29 cellular contexts compared by ENCODE assay signal in the genomic region with DNA sequence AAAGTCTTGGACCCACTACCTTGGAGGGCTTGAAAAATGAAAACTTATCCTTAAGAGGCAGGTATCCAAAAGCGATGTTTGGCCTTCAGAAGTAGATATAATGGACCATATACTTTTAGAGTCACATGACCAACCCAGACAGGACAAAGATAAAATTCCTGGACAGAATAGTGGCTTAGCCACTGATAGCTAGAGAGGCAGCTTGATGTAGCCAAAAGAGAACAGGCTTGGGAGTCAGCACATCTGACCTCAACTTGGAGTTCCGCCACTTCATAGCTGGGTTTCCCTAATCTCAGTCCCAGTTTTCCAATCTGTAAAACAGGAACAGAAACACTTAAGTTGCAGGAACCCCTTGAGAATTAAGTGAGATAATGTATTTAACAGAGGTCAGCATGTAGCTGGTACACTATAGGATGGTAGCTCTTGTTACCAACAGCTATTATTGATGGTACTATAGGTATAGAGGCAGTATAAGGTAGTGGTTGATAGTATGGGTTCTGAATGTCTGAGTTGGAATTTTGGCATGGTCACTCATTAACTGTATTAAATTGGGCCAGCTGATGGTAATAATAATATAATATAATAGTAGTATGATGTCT.
"Had no signal": no experiment of that assay in that cellular context is flagged by ENCODE, and none has a peak within 500 bp of the region (broad histone marks: within the 10 kb centered on the region; RNA-seq: fewer than 3 reads in every experiment).

No MANE protein-coding gene starts in this region.

- H3K9me3 Mint-ChIP-seq: activated B cell treated with CpG ODN at 0.5 μM for 24 hours; activated CD4-positive, alpha-beta memory T cell treated with anti-CD3 and anti-CD28 coated beads for 36 hours; activated CD4-positive, alpha-beta T cell treated with anti-CD3 and anti-CD28 coated beads, Interleukin-2, amount 10 ng/mL, durations not matched to agents 7 days and 5 days; activated naive CD4-positive, alpha-beta T cell treated with anti-CD3 and anti-CD28 coated beads for 36 hours; activated T-helper 17 cell treated with anti-CD3 and anti-CD28 coated beads, Interleukin-2, amount 50 U/mL, for 72 hours; T-helper 1 cell treated with Interleukin-12 subunit alpha and Interleukin-12 subunit beta and Interleukin-4 antibody, amounts not matched to agents 30 μg/mL and 1 μg/mL, for 36 hours had no signal

- H3K4me3 Mint-ChIP-seq: activated B cell treated with CpG ODN at 0.5 μM for 24 hours; activated CD4-positive, alpha-beta memory T cell treated with anti-CD3 and anti-CD28 coated beads for 36 hours; activated CD4-positive, alpha-beta T cell treated with anti-CD3 and anti-CD28 coated beads, Interleukin-2, amount 10 ng/mL, durations not matched to agents 7 days and 5 days; activated naive CD4-positive, alpha-beta T cell treated with anti-CD3 and anti-CD28 coated beads for 36 hours; activated naive CD8-positive, alpha-beta T cell; activated T-helper 17 cell treated with anti-CD3 and anti-CD28 coated beads, Interleukin-2, amount 50 U/mL, for 72 hours; T-helper 1 cell treated with Interleukin-12 subunit alpha and Interleukin-12 subunit beta and Interleukin-4 antibody, amounts not matched to agents 30 μg/mL and 1 μg/mL, for 36 hours had no signal

- H3K36me3 ChIP-seq: brain microvascular endothelial cell, cardiac muscle cell, Peyer's patch had no signal

- H3K27ac ChIP-seq: brain microvascular endothelial cell, cardiac muscle cell, Peyer's patch, RWPE1 had no signal

- H3K27me3 Mint-ChIP-seq: activated B cell treated with CpG ODN at 0.5 μM for 24 hours; activated CD4-positive, alpha-beta T cell treated with anti-CD3 and anti-CD28 coated beads, Interleukin-2, amount 10 ng/mL, durations not matched to agents 7 days and 5 days; activated T-helper 17 cell treated with anti-CD3 and anti-CD28 coated beads, Interleukin-2, amount 50 U/mL, for 72 hours had no signal

- H3K36me3 Mint-ChIP-seq: activated CD4-positive, alpha-beta memory T cell treated with anti-CD3 and anti-CD28 coated beads for 36 hours; activated naive CD8-positive, alpha-beta T cell had no signal

- ATAC-seq: activated T-helper 17 cell treated with anti-CD3 and anti-CD28 coated beads, Interleukin-2, amount 50 U/mL, for 72 hours had no signal

- H3K4me1 ChIP-seq: Peyer's patch had no signal

- DNase-seq: activated B cell treated with CpG ODN at 0.5 μM for 24 hours; activated CD4-positive, alpha-beta memory T cell treated with anti-CD3 and anti-CD28 coated beads for 36 hours; activated CD4-positive, alpha-beta T cell treated with anti-CD3 and anti-CD28 coated beads, Interleukin-2, amount 10 ng/mL, durations not matched to agents 7 days and 5 days; activated CD8-positive, alpha-beta memory T cell treated with anti-CD3 and anti-CD28 coated beads for 24 hours; activated gamma-delta T cell; activated naive CD4-positive, alpha-beta T cell treated with anti-CD3 and anti-CD28 coated beads for 36 hours; activated T-cell treated with anti-CD3 and anti-CD28 coated beads, Interleukin-2, amount 50 U/mL, for 48 hours; amygdala; brain microvascular endothelial cell; cerebellar nuclear complex; Kasumi-1; KBM-7; NCI-H1048; NCI-H1930; NCI-H2171 treated with DMSO at 0.1 percent for 48 hours; NCI-H226; NCI-H526; NCI-H82; NK-92 treated with Interleukin-12 subunit alpha and Interleukin-12 subunit beta, amount 100 ng/mL, for 24 hours; Peyer's patch; SHP77 treated with DMSO at 0.1 percent for 48 hours; T-helper 9 cell had no signal

- FAIRE-seq: astrocyte, TTC549 had no signal

- H3K4me3 ChIP-seq: cardiac muscle cell, Peyer's patch had no signal

- H3K27me3 ChIP-seq: brain microvascular endothelial cell, cardiac muscle cell, Peyer's patch had no signal

- H3K4me1 Mint-ChIP-seq: activated CD4-positive, alpha-beta T cell treated with anti-CD3 and anti-CD28 coated beads, Interleukin-2, amount 10 ng/mL, durations not matched to agents 7 days and 5 days; activated T-helper 17 cell treated with anti-CD3 and anti-CD28 coated beads, Interleukin-2, amount 50 U/mL, for 72 hours had no signal

- H3K27ac Mint-ChIP-seq: activated B cell treated with CpG ODN at 0.5 μM for 24 hours; activated CD4-positive, alpha-beta memory T cell treated with anti-CD3 and anti-CD28 coated beads for 36 hours; activated CD4-positive, alpha-beta T cell treated with anti-CD3 and anti-CD28 coated beads, Interleukin-2, amount 10 ng/mL, durations not matched to agents 7 days and 5 days; activated naive CD4-positive, alpha-beta T cell treated with anti-CD3 and anti-CD28 coated beads for 36 hours; activated naive CD8-positive, alpha-beta T cell; activated T-helper 17 cell treated with anti-CD3 and anti-CD28 coated beads, Interleukin-2, amount 50 U/mL, for 72 hours; T-helper 1 cell treated with Interleukin-12 subunit alpha and Interleukin-12 subunit beta and Interleukin-4 antibody, amounts not matched to agents 30 μg/mL and 1 μg/mL, for 36 hours had no signal

- H3K9me3 ChIP-seq: Peyer's patch had no signal
